ENCODE assay signal across 25 cellular contexts in genomic region chr6:116433313-116433712, GRCh38. TPM values are rescaled to one million over a fixed set of nuclear protein-coding genes. Genes with fewer than 3 reads are reported as not detected.
"Had no signal": no experiment of that assay in that cellular context is flagged by ENCODE, and none has a peak within 500 bp of the region (broad histone marks: within the 10 kb centered on the region; RNA-seq: fewer than 3 reads in every experiment).

No MANE protein-coding gene starts in this region.

- FAIRE-seq: RCC 7860 had no signal

- H3K4me3 ChIP-seq: MG63, SJSA1, SK-N-MC had no signal

- DNase-seq: IMR-90, Karpas-422, KG1, MG63, NCI-H1092, NCI-H1105 treated with DMSO at 0.1 percent for 48 hours, NCI-H1417 treated with DMSO at 0.1 percent for 48 hours, NCI-H146, NCI-H187, NCI-H2029, NCI-H2081 treated with DMSO at 0.1 percent for 48 hours, NCI-H2171, NCI-H226, NCI-H446, NCI-H510A, NCI-H524 treated with DMSO at 0.1 percent for 48 hours, NCI-H69, NCI-H774, Right ventricle myocardium superior, RPMI8226, SIG-M5 had no signal

- H3K27ac ChIP-seq: SJSA1, SK-N-MC had no signal

- H3K27me3 ChIP-seq: MG63, SJSA1 had no signal

- H3K36me3 ChIP-seq: MG63 had no signal

RNA-seq across cellular contexts. Expression of gene CALHM6, which starts 27.9 kb away (rescaled TPM):
- total RNA-seq: HT-29, SJSA1 had no signal
